21 cellular contexts compared by ENCODE assay signal in the genomic region with DNA sequence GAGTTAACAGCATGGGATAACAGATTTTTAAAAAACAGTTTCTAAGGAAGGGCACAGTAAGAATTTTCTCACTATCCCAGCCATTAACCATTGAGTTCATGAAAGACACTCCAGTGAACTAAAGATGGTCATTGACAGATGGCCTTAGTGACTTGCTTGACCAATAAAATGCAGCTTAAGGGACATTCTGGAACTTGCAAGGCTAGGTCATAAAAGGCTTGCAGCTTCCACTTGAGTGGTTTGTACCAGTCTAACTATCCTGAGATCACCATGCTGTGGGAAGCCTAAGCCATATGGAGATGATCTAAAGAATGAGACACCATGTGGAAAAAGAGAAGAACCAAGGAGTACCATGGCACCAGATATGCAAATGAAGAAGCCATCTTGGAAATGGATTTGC. TPM values are rescaled to one million over a fixed set of nuclear protein-coding genes. Genes with fewer than 3 reads are reported as not detected.
DNase-seq lines count a peak whose midpoint lies in the region; FAIRE-seq and TF ChIP-seq lines count a peak whose summit lies in the region.
"Had no signal": no experiment of that assay in that cellular context is flagged by ENCODE, and none has a peak within 500 bp of the region (broad histone marks: within the 10 kb centered on the region; RNA-seq: fewer than 3 reads in every experiment).

No MANE protein-coding gene starts in this region.

- POLR2A ChIA-PET in H1 (lab: Charles Lee; ENCODE audit: partially characterized antibody): interaction anchor here (1.0 to 1.2 kb wide), 2 partner anchors 38 to 559 kb away, joined by 3 to 5 read pairs; a partner anchor contains a TSS

- FAIRE-seq in GM12891 (lab: Jason Lieb, UNC) (peak; percentile 69), H1 (lab: Jason Lieb, UNC) (no peak)
- FAIRE-seq: A549, D721Med, G401.6, GM12892, GM18507 had no signal

- no peak overlapping the region for H2AK5ac ChIP-seq in H1 (ENCODE audit: low read depth, low read length)

- no peak overlapping the region for H3K14ac ChIP-seq in H1 (ENCODE audit: insufficient read length)

- H3K9ac ChIP-seq in H1 (replicated peaks in 1 of 4; ENCODE audit: extremely low read depth in 1 of 4, low read depth in 3 of 4, low read length in 3 of 4): no peak overlapping the region
- H3K9ac ChIP-seq: BLaER1 treated with 17β-estradiol and CSF1 and Interleukin-3, amounts not matched to agents 10 nM and 100 nM had no signal

- no peak overlapping the region for H2BK12ac ChIP-seq in H1 (ENCODE audit: low read depth, low read length)

- no peak overlapping the region for H3K4me2 ChIP-seq in H1 (ENCODE audit: insufficient read depth in 1 of 2, low read depth in 2 of 2, low read length in 2 of 2)
- H3K4me2 ChIP-seq: A549; BLaER1 treated with 17β-estradiol and CSF1 and Interleukin-3, amounts not matched to agents 10 nM and 100 nM had no signal

- H4K8ac ChIP-seq in H1 (ENCODE audit: extremely low read depth, insufficient read depth, low read length): no peak overlapping the region

- H3K9me3 ChIP-seq in H1 (ENCODE audit: insufficient read depth in 2 of 2, low read depth in 1 of 2, low read length in 1 of 2) (no peaks in the 10 kb centered on the region), sigmoid colon (no peaks in the 10 kb centered on the region)
- H3K9me3 ChIP-seq: A549; BLaER1 treated with 17β-estradiol and CSF1 and Interleukin-3, amounts not matched to agents 10 nM and 100 nM; Caco-2 had no signal

- intact Hi-C loops in sigmoid colon (cut with DNase I): no loop called here

- CTCF ChIA-PET in H1 (lab: Charles Lee; ENCODE audit: partially characterized antibody): interaction anchor here (1.0 to 1.3 kb wide), 4 partner anchors 21 to 192 kb away, joined by 3 to 5 read pairs (median 4); no protein-coding TSS in a partner anchor

- no peaks in the 10 kb centered on the region for H4K20me1 ChIP-seq in H1 (replicated peaks in 1 of 2; ENCODE audit: control insufficient read depth in 1 of 2, insufficient read depth in 2 of 2, low read length in 2 of 2)
- H4K20me1 ChIP-seq: BLaER1 treated with 17β-estradiol and CSF1 and Interleukin-3, amounts not matched to agents 10 nM and 100 nM had no signal

- no peak overlapping the region for H3K23ac ChIP-seq in H1 (ENCODE audit: insufficient read length)

- H3K4me1 ChIP-seq in H1 (replicated peaks in 1 of 4; ENCODE audit: control insufficient read depth in 3 of 4, insufficient read depth in 4 of 4, low read length in 3 of 4): no peaks in the 10 kb centered on the region
- H3K4me1 ChIP-seq in sigmoid colon: no peaks in the 10 kb centered on the region
- H3K4me1 ChIP-seq: A549, Caco-2 had no signal

- TF ChIP-seq POLR2A in GM12891 (IDR thresholded peaks at IDR 0.05; ENCODE audit: low read depth, low read length) (no peak), H1 (IDR thresholded peaks at IDR 0.05; ENCODE audit: control extremely low read depth in 1 of 2, low read depth in 2 of 2, low read length in 2 of 2) (no peak), sigmoid colon (IDR thresholded peaks at IDR 0.05) (no peak)

- H3K27ac ChIP-seq in H1 (ENCODE audit: low read depth, low read length) (no peak overlapping the region), sigmoid colon (no peak overlapping the region)
- H3K27ac ChIP-seq: 22Rv1; A549; BLaER1 treated with 17β-estradiol and CSF1 and Interleukin-3, amounts not matched to agents 10 nM and 100 nM; C4-2B had no signal

- H4K5ac ChIP-seq in H1 (ENCODE audit: insufficient read length, low read depth, low read length): no peak overlapping the region

- no peaks in the 10 kb centered on the region for H3K36me3 ChIP-seq in H1 (ENCODE audit: control insufficient read depth in 2 of 4, insufficient read depth in 4 of 4, low read length in 3 of 4)
- H3K36me3 ChIP-seq in sigmoid colon: no peaks in the 10 kb centered on the region
- H3K36me3 ChIP-seq: BLaER1 treated with 17β-estradiol and CSF1 and Interleukin-3, amounts not matched to agents 10 nM and 100 nM had no signal

- H3K23me2 ChIP-seq in H1 (ENCODE audit: low read depth, low read length): no peaks in the 10 kb centered on the region

- H2BK120ac ChIP-seq in H1 (replicated peaks; ENCODE audit: low read depth, low read length): no peak overlapping the region

- H3K79me2 ChIP-seq in H1 (ENCODE audit: control insufficient read depth in 1 of 2, insufficient read depth in 2 of 2, low read length in 2 of 2): no peaks in the 10 kb centered on the region

- H4K91ac ChIP-seq in H1 (replicated peaks; ENCODE audit: insufficient read length, low read length): no peak overlapping the region

- no peak for TF ChIP-seq EP300 in H1 (IDR thresholded peaks at IDR 0.05; ENCODE audit: borderline replicate concordance in 1 of 2, low read depth in 2 of 2, low read length in 2 of 2)
- no peak for TF ChIP-seq EP300 in sigmoid colon (IDR thresholded peaks at IDR 0.05)

- no peaks in the 10 kb centered on the region for H3K27me3 ChIP-seq in H1 (replicated peaks in 1 of 4; ENCODE audit: control insufficient read depth in 3 of 4, extremely low read depth in 1 of 4, insufficient read depth in 3 of 4, low read length in 3 of 4)
- H3K27me3 ChIP-seq in sigmoid colon: no peaks in the 10 kb centered on the region
- H3K27me3 ChIP-seq: BLaER1 treated with 17β-estradiol and CSF1 and Interleukin-3, amounts not matched to agents 10 nM and 100 nM had no signal

- DNase-seq in DMS 273 (lab: John Stamatoyannopoulos, UW; ENCODE audit: unreplicated experiment) (peak; percentile 34), DMS 273 treated with DMSO at 0.1 percent for 48 hours (lab: John Stamatoyannopoulos, UW) (no peak), GM12891 (ENCODE audit: insufficient read length, low spot score) (no peak), H1 (ENCODE audit: low read depth in 1 of 2, low spot score in 2 of 2) (no peak), sigmoid colon (no peak)
- DNase-seq: AML-193; Caco-2; Calu3; CD4-positive, alpha-beta T cell; CD8-positive, alpha-beta T cell; DMS79 treated with DMSO at 0.1 percent for 48 hours; GF-D8 had no signal

- no peak overlapping the region for H2BK15ac ChIP-seq in H1 (ENCODE audit: low read length)

- no peak overlapping the region for H2BK20ac ChIP-seq in H1 (ENCODE audit: low read length)

- H3K79me1 ChIP-seq in H1 (ENCODE audit: low read depth, low read length): no peaks in the 10 kb centered on the region

- no peak overlapping the region for H3K56ac ChIP-seq in H1 (replicated peaks; ENCODE audit: insufficient read length, low read depth, low read length)

- no peak overlapping the region for H2BK5ac ChIP-seq in H1 (ENCODE audit: low read depth, low read length)

- no peak overlapping the region for H2AFZ ChIP-seq in H1 (ENCODE audit: low read length)

- H3K18ac ChIP-seq in H1 (ENCODE audit: extremely low read depth, low read length): no peak overlapping the region

- no peak overlapping the region for H3K4ac ChIP-seq in H1 (replicated peaks; ENCODE audit: insufficient read length, low read depth, low read length)

- no peak for TF ChIP-seq RAD21 in H1 (IDR thresholded peaks at IDR 0.05 in 1 of 2, conservative IDR thresholded peaks at IDR 0.05 in 1 of 2; ENCODE audit: low read depth in 2 of 2, low read length in 2 of 2)

- H3K4me3 ChIP-seq in H1 (ENCODE audit: extremely low read depth in 1 of 4, insufficient read depth in 2 of 4, low read depth in 3 of 4, low read length in 4 of 4) (no peak overlapping the region), sigmoid colon (no peak overlapping the region)
- H3K4me3 ChIP-seq: A549; BLaER1 treated with 17β-estradiol and CSF1 and Interleukin-3, amounts not matched to agents 10 nM and 100 nM had no signal

- TF ChIP-seq CTCF in H1 (IDR thresholded peaks at IDR 0.05; ENCODE audit: control extremely low read depth in 1 of 3, insufficient read depth in 1 of 3, low read depth in 1 of 3, low read length in 3 of 3) (no peak), sigmoid colon (IDR thresholded peaks at IDR 0.05) (no peak)

RNA-seq across cellular contexts. Expression of a gene that starts 37.9 kb away (rescaled TPM):
- polyA plus RNA-seq in GM12891 (2012; ENCODE audit: low read depth, missing spikeins): 20.9 TPM
- total RNA-seq in H1 (2021; fragmentation: NEBNext Ultra II Directional; extraction: Animal tissue kit (Norgen Biotek cat#: 25700)): 51.9 TPM in 2 replicates
- polyA plus RNA-seq in H1 (2011; rRNA removed) (65.7 and 86.4 TPM in 2 replicates), sigmoid colon (10 to 100 TPM; 22.4 to 24.6 (median 23.7) TPM)
- polyA plus RNA-seq in H1 (2011; cell fraction: cytosol; rRNA removed): 86.1 TPM
- polyA plus RNA-seq in H1 (2011; cell fraction: nucleus; rRNA removed): 179 TPM
- polyA plus RNA-seq in H1 (2012, experiment 1 of 2): 35.6 to 60.4 TPM (median 53.2 TPM) in 4 replicates
- 49.5 TPM for polyA plus RNA-seq in H1 (2012, experiment 2 of 2)
- 36.0 TPM for polyA plus RNA-seq in H1 (2013, experiment 1 of 2)
- polyA plus RNA-seq in H1 (2013, experiment 2 of 2): 33.4 TPM
- polyA minus RNA-seq in H1 (2011; rRNA and poly(A)+ RNA removed): 32.8 and 32.9 TPM in 2 replicates
- polyA minus RNA-seq in H1 (2011; cell fraction: cytosol; rRNA and poly(A)+ RNA removed): 29.2 TPM
- 45.1 TPM for polyA minus RNA-seq in H1 (2011; cell fraction: nucleus; rRNA and poly(A)+ RNA removed)
- total RNA-seq in sigmoid colon: 10 to 100 TPM; 15.7 to 22.8 (median 19.2) TPM

RNA-seq across cellular contexts. Expression of a gene that starts 38.2 kb away (rescaled TPM):
- polyA plus RNA-seq in GM12891 (2012; ENCODE audit: low read depth, missing spikeins): 15.6 TPM
- total RNA-seq in H1 (2021; fragmentation: NEBNext Ultra II Directional; extraction: Animal tissue kit (Norgen Biotek cat#: 25700)): 14.5 and 15.2 TPM in 2 replicates
- polyA plus RNA-seq in H1 (2011; rRNA removed) (23.6 and 25.8 TPM in 2 replicates), sigmoid colon (10 to 100 TPM; 11.4 to 12.9 (median 12.0) TPM)
- polyA plus RNA-seq in H1 (2011; cell fraction: cytosol; rRNA removed): 32.5 TPM
- polyA plus RNA-seq in H1 (2011; cell fraction: nucleus; rRNA removed): 28.7 TPM
- 11.0 to 18.9 TPM (median 17.6 TPM) in 4 replicates for polyA plus RNA-seq in H1 (2012, experiment 1 of 2)
- polyA plus RNA-seq in H1 (2012, experiment 2 of 2): 12.8 TPM
- 12.2 TPM for polyA plus RNA-seq in H1 (2013, experiment 1 of 2)
- polyA plus RNA-seq in H1 (2013, experiment 2 of 2): 11.9 TPM
- 32.6 and 45.7 TPM in 2 replicates for polyA minus RNA-seq in H1 (2011; rRNA and poly(A)+ RNA removed)
- 15.1 TPM for polyA minus RNA-seq in H1 (2011; cell fraction: cytosol; rRNA and poly(A)+ RNA removed)
- polyA minus RNA-seq in H1 (2011; cell fraction: nucleus; rRNA and poly(A)+ RNA removed): 31.6 TPM
- total RNA-seq in sigmoid colon: 10 to 100 TPM in 1 of 4 donors, 1 to 10 TPM in 3; 7.1 to 10.5 (median 7.3) TPM

RNA-seq across cellular contexts. Expression of a gene that starts 51.5 kb away (rescaled TPM):
- 8.5 TPM for polyA plus RNA-seq in GM12891 (2012; ENCODE audit: low read depth, missing spikeins)
- total RNA-seq in H1 (2021; fragmentation: NEBNext Ultra II Directional; extraction: Animal tissue kit (Norgen Biotek cat#: 25700)): 58.5 and 60.6 TPM in 2 replicates
- polyA plus RNA-seq in H1 (2011; rRNA removed): 62.7 and 100 TPM in 2 replicates
- polyA plus RNA-seq in H1 (2011; cell fraction: cytosol; rRNA removed): 61.2 TPM
- polyA plus RNA-seq in H1 (2011; cell fraction: nucleus; rRNA removed): 73.7 TPM
- polyA plus RNA-seq in H1 (2012, experiment 1 of 2): 33.0 to 45.0 TPM (median 38.0 TPM) in 4 replicates
- 46.7 TPM for polyA plus RNA-seq in H1 (2012, experiment 2 of 2)
- 15.6 TPM for polyA plus RNA-seq in H1 (2013, experiment 1 of 2)
- 13.3 TPM for polyA plus RNA-seq in H1 (2013, experiment 2 of 2)
- polyA minus RNA-seq in H1 (2011; rRNA and poly(A)+ RNA removed): 11.5 and 13.9 TPM in 2 replicates
- polyA minus RNA-seq in H1 (2011; cell fraction: cytosol; rRNA and poly(A)+ RNA removed): 29.4 TPM
- polyA minus RNA-seq in H1 (2011; cell fraction: nucleus; rRNA and poly(A)+ RNA removed): 39.4 TPM
- total RNA-seq in sigmoid colon: under 1 TPM in 1 of 4 donors, not detected in 3; 0.95 TPM
- 10 to 100 TPM in 2 of 3 donors, 1 to 10 TPM in 1; 4.9 to 15.7 (median 11.4) TPM for polyA plus RNA-seq in sigmoid colon
- total RNA-seq: A172; CD4-positive, alpha-beta T cell had no signal

Comparison
In these comparisons a context has a peak if more than half of its experiments do, and no peak if none do; other contexts are left out.
1. RNA of a gene that starts 51.5 kb away (total RNA-seq): 58.5 to 60.6 TPM in H1; 0.95 TPM in sigmoid colon; every median in the first group is over 10 times any median in the second.